In genomic region chr5:109407913-109408312, GRCh38 we compare ENCODE assay signal across 8 cellular contexts. TPM values are rescaled to one million over a fixed set of nuclear protein-coding genes. Genes with fewer than 3 reads are reported as not detected.
DNase-seq lines count a peak whose midpoint lies in the region; ATAC-seq and TF ChIP-seq lines count a peak whose summit lies in the region.

No MANE protein-coding gene starts in this region.

- H3K4me3 ChIP-seq in foreskin fibroblast (ENCODE audit: low read depth in 1 of 2, low read length in 2 of 2) (peak overlapping the region; percentile 84 to 85), stomach (peak overlapping the region; percentile 63 to 93 (median 82))

- no peak for TF ChIP-seq EP300 in stomach (IDR thresholded peaks at IDR 0.05)

- H3K27me3 ChIP-seq in stomach = no peaks in the 10 kb centered on the region

- peaks cover 9% of the 10 kb centered on the region for H3K36me3 Mint-ChIP-seq in T-helper 1 cell treated with Interleukin-12 subunit alpha and Interleukin-12 subunit beta and Interleukin-4 antibody, amounts not matched to agents 30 μg/mL and 1 μg/mL, for 36 hours (ENCODE audit: low read depth)
- peaks cover 38% of the 10 kb centered on the region for H3K36me3 Mint-ChIP-seq in T-helper 2 cell treated with Interferon-gamma antibody and Interleukin-4, amounts not matched to agents 5 μg/mL and 100 μg/mL, for 36 hours (ENCODE audit: low read depth)

- H3K9me3 Mint-ChIP-seq in T-helper 1 cell treated with Interleukin-12 subunit alpha and Interleukin-12 subunit beta and Interleukin-4 antibody, amounts not matched to agents 30 μg/mL and 1 μg/mL, for 36 hours = no peaks in the 10 kb centered on the region
- no peaks in the 10 kb centered on the region for H3K9me3 Mint-ChIP-seq in T-helper 2 cell treated with Interferon-gamma antibody and Interleukin-4, amounts not matched to agents 5 μg/mL and 100 μg/mL, for 36 hours

- no peak for TF ChIP-seq POLR2A in stomach (IDR thresholded peaks at IDR 0.05)

- no peak for TF ChIP-seq CTCF in foreskin fibroblast (IDR thresholded peaks at IDR 0.05; ENCODE audit: low read depth, low read length)
- no peak for TF ChIP-seq CTCF in stomach (IDR thresholded peaks at IDR 0.05)

- peaks cover 0 to 5% (median 0%) of the 10 kb centered on the region in 4 donors for H3K9me3 ChIP-seq in stomach

- H3K36me3 ChIP-seq in stomach = peaks cover 0 to 8% (median 4%) of the 10 kb centered on the region in 4 donors

- no peaks in the 10 kb centered on the region for H3K27me3 Mint-ChIP-seq in T-helper 1 cell treated with Interleukin-12 subunit alpha and Interleukin-12 subunit beta and Interleukin-4 antibody, amounts not matched to agents 30 μg/mL and 1 μg/mL, for 36 hours (ENCODE audit: low read depth)
- no peaks in the 10 kb centered on the region for H3K27me3 Mint-ChIP-seq in T-helper 2 cell treated with Interferon-gamma antibody and Interleukin-4, amounts not matched to agents 5 μg/mL and 100 μg/mL, for 36 hours (ENCODE audit: low read depth)

- H3K4me1 Mint-ChIP-seq in T-helper 1 cell treated with Interleukin-12 subunit alpha and Interleukin-12 subunit beta and Interleukin-4 antibody, amounts not matched to agents 30 μg/mL and 1 μg/mL, for 36 hours (ENCODE audit: low read depth) = peaks cover 29% of the 10 kb centered on the region
- peaks cover 38% of the 10 kb centered on the region for H3K4me1 Mint-ChIP-seq in T-helper 2 cell treated with Interferon-gamma antibody and Interleukin-4, amounts not matched to agents 5 μg/mL and 100 μg/mL, for 36 hours (ENCODE audit: low read depth)

- peak overlapping the region; percentile 97 for H3K4me3 Mint-ChIP-seq in T-helper 1 cell treated with Interleukin-12 subunit alpha and Interleukin-12 subunit beta and Interleukin-4 antibody, amounts not matched to agents 30 μg/mL and 1 μg/mL, for 36 hours
- H3K4me3 Mint-ChIP-seq in T-helper 2 cell treated with Interferon-gamma antibody and Interleukin-4, amounts not matched to agents 5 μg/mL and 100 μg/mL, for 36 hours = peak overlapping the region; percentile 97

- H3K27ac Mint-ChIP-seq in T-helper 1 cell treated with Interleukin-12 subunit alpha and Interleukin-12 subunit beta and Interleukin-4 antibody, amounts not matched to agents 30 μg/mL and 1 μg/mL, for 36 hours = peak overlapping the region; percentile 99
- H3K27ac Mint-ChIP-seq in T-helper 2 cell treated with Interferon-gamma antibody and Interleukin-4, amounts not matched to agents 5 μg/mL and 100 μg/mL, for 36 hours = peak overlapping the region; percentile 100

- WGBS in stomach, 5 donors = 15 to 30% (median 26%) methylated on average over 2 of the region's 2 CpGs

- intact Hi-C loops in stomach (cut with DNase I; ENCODE audit: low total_unique reads) = no loop called here

- no peak for DNase-seq in T-helper 1 cell
- DNase-seq in T-helper 2 cell treated with Interferon-gamma antibody and Interleukin-4, amounts not matched to agents 5 μg/mL and 100 μg/mL, for 36 hours (ENCODE audit: low spot score) = no peak
- DNase-seq in foreskin fibroblast = no peak
- no peak for DNase-seq in stomach
- no peak for DNase-seq in cerebellum (ENCODE audit: low spot score)
- DNase-seq in AG08396 (ENCODE audit: low spot score) = no peak

- H3K4me1 ChIP-seq in stomach = peaks cover 7 to 70% (median 39%) of the 10 kb centered on the region in 4 donors

- ATAC-seq in HG02571 (IDR thresholded peaks at IDR 0.05; ENCODE audit: unreplicated experiment) = no peak

- peak overlapping the region in 4 of 5 donors; percentile 97 to 100 (median 99) for H3K27ac ChIP-seq in stomach

RNA-seq across cellular contexts. Expression of gene PJA2, which starts 1.9 kb away (rescaled TPM):
- total RNA-seq in stomach = 100 to 1,000 TPM in 2 of 5 donors, 10 to 100 TPM in 3; 28.1 to 161 (median 44.3) TPM
- 10 to 100 TPM; 19.9 to 31.5 (median 22.7) TPM for polyA plus RNA-seq in stomach
- total RNA-seq in cerebellum = 153 TPM
